8 cellular contexts compared by ENCODE assay signal in the genomic region with DNA sequence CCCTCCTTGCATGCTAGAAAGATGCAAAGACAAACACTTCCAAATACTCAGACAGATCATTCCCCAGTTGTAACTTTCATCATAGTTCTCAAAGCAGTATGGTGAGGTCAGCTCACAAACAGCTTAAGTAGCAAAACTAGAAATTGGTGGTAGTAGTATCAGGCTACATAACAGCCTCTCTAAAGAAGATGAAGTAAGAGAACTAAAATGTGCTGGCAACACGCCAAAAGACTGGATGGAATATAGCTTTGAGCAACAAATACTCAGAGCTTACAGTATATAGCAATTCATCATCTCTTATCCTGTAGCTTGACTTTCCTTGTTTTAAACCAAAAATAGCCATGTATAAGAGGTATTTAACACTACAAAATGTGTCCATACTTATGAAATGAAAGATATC. TPM values are rescaled to one million over a fixed set of nuclear protein-coding genes. Genes with fewer than 3 reads are reported as not detected.
A peak's percentile ranks its signal among the peaks of the same experiment; 100 is the strongest.
DNase-seq lines count a peak whose midpoint lies in the region; ATAC-seq and TF ChIP-seq lines count a peak whose summit lies in the region.

No MANE protein-coding gene starts in this region.

- H2AFZ ChIP-seq in mesenchymal stem cell (ENCODE audit: low read depth, low read length) = no peak overlapping the region

- H3K79me1 ChIP-seq in mesenchymal stem cell (replicated peaks; ENCODE audit: low read length, poor library complexity, severe bottlenecking) = peaks cover 4% of the 10 kb centered on the region

- H2BK12ac ChIP-seq in mesenchymal stem cell (ENCODE audit: low read length in 2 of 2) = no peak overlapping the region

- no peak overlapping the region for H4K8ac ChIP-seq in mesenchymal stem cell (ENCODE audit: low read length)

- H2BK15ac ChIP-seq in mesenchymal stem cell (ENCODE audit: low read depth, poor library complexity, severe bottlenecking) = no peak overlapping the region

- in situ Hi-C loops in astrocyte of the spinal cord (cut with HindIII; ENCODE audit: low sequenced_read_pairs) = no loop called here

- H3K9ac ChIP-seq in mesenchymal stem cell (ENCODE audit: low read length) = no peak overlapping the region

- no peak overlapping the region for H3K23ac ChIP-seq in mesenchymal stem cell (ENCODE audit: low read length in 2 of 2)

- no peak overlapping the region for H3K4me3 ChIP-seq in MG63
- H3K4me3 ChIP-seq in astrocyte of the spinal cord (ENCODE audit: low read depth, low read length) = no peak overlapping the region
- no peak overlapping the region for H3K4me3 ChIP-seq in mesenchymal stem cell (ENCODE audit: insufficient read depth in 1 of 2, low read depth in 1 of 2, low read length in 2 of 2)

- H3K4me1 ChIP-seq in mesenchymal stem cell (ENCODE audit: control insufficient read depth, insufficient read depth, low read depth, low read length) = peaks cover 12% of the 10 kb centered on the region

- no peaks in the 10 kb centered on the region for H3K9me3 ChIP-seq in MG63
- no peaks in the 10 kb centered on the region for H3K9me3 ChIP-seq in mesenchymal stem cell (ENCODE audit: control insufficient read depth, low read length)

- H3K4ac ChIP-seq in mesenchymal stem cell (ENCODE audit: low read depth in 1 of 2, low read length in 2 of 2) = no peak overlapping the region

- DNase-seq in ELR (ENCODE audit: low read depth) = peak; percentile 99
- DNase-seq in MG63 = peak; percentile 76
- DNase-seq in astrocyte of the spinal cord (ENCODE audit: low read depth, low spot score) = peak; percentile 96
- peak; percentile 94 for DNase-seq in mesenchymal stem cell
- DNase-seq in NCI-H1092 (lab: John Stamatoyannopoulos, UW) = no peak
- no peak for DNase-seq in stimulated activated naive CD8-positive, alpha-beta T cell treated with anti-CD3 and anti-CD28 coated beads, Interleukin-15, Interleukin-2, amounts not matched to agents 100 U/mL and 50 U/mL, for 24 hours
- DNase-seq in GM10266 (ENCODE audit: extremely low spot score) = no peak
- no peak for DNase-seq in occipital lobe (lab: John Stamatoyannopoulos, UW)

- TF ChIP-seq CTCF in astrocyte of the spinal cord (IDR thresholded peaks at IDR 0.05; ENCODE audit: low read depth, low read length) = no peak
- no peak for TF ChIP-seq CTCF in GM10266 (IDR thresholded peaks at IDR 0.05; ENCODE audit: control insufficient read depth, insufficient read depth, low read depth, missing control alignments)

- H2BK120ac ChIP-seq in mesenchymal stem cell (ENCODE audit: low read depth, low read length) = no peak overlapping the region

- peaks cover 21% of the 10 kb centered on the region for H3K36me3 ChIP-seq in MG63
- H3K36me3 ChIP-seq in mesenchymal stem cell (ENCODE audit: control insufficient read depth in 1 of 2, insufficient read depth in 2 of 2, low read depth in 1 of 2, low read length in 2 of 2) = peaks cover 6 to 16% of the 10 kb centered on the region in 2 experiments

- no peak overlapping the region for H3K18ac ChIP-seq in mesenchymal stem cell (ENCODE audit: low read depth in 1 of 2, low read length in 2 of 2)

- H2BK5ac ChIP-seq in mesenchymal stem cell (ENCODE audit: low read depth, low read length, poor library complexity, severe bottlenecking) = no peak overlapping the region

- H3K27ac ChIP-seq in mesenchymal stem cell (ENCODE audit: low read length, poor library complexity, severe bottlenecking) = no peak overlapping the region

- no peak overlapping the region for H3K4me2 ChIP-seq in mesenchymal stem cell (ENCODE audit: low read length, poor library complexity, severe bottlenecking)

- WGBS in mesenchymal stem cell = 0% methylated on average over 1 of the region's 1 CpG

- H3K27me3 ChIP-seq in MG63 (no peaks in the 10 kb centered on the region), mesenchymal stem cell (ENCODE audit: control insufficient read depth in 1 of 2, insufficient read depth in 1 of 2, low read length in 2 of 2) (no peaks in the 10 kb centered on the region)

- no peak overlapping the region for H2AK5ac ChIP-seq in mesenchymal stem cell (ENCODE audit: low read length, severe bottlenecking)

- no peak overlapping the region for H3K14ac ChIP-seq in mesenchymal stem cell (ENCODE audit: low read length in 2 of 2)

- H4K91ac ChIP-seq in mesenchymal stem cell (ENCODE audit: low read length) = no peak overlapping the region

- ATAC-seq in stimulated activated naive CD8-positive, alpha-beta T cell treated with anti-CD3 and anti-CD28 coated beads, Interleukin-15, Interleukin-2, amounts not matched to agents 100 U/mL and 50 U/mL, for 24 hours = no peak

RNA-seq across cellular contexts. Expression of gene PFDN1, which starts 7.5 kb away (rescaled TPM):
- 240 and 304 TPM in 2 replicates for total RNA-seq in MG63 (2014; rRNA removed; shearing (Covaris generic); ENCODE audit: low replicate concordance)
- polyA plus RNA-seq in mesenchymal stem cell (2013, experiment 1 of 2) = 289 TPM
- 256 TPM for polyA plus RNA-seq in mesenchymal stem cell (2013, experiment 2 of 2)
- 36.8 TPM for total RNA-seq in occipital lobe

RNA-seq across cellular contexts. Expression of gene HBEGF, which starts 51.0 kb away (rescaled TPM):
- total RNA-seq in MG63 (2014; rRNA removed; shearing (Covaris generic); ENCODE audit: low replicate concordance) = 27.9 and 40.0 TPM in 2 replicates
- polyA plus RNA-seq in mesenchymal stem cell (2013, experiment 1 of 2) = 5.8 TPM
- 5.7 TPM for polyA plus RNA-seq in mesenchymal stem cell (2013, experiment 2 of 2)
- 8.7 TPM for total RNA-seq in occipital lobe

Comparison
In these comparisons a context has a peak if more than half of its experiments do, and no peak if none do; other contexts are left out.
1. DNase-seq: peak in ELR (single experiment), MG63 (single experiment), astrocyte of the spinal cord (single experiment) and mesenchymal stem cell (single experiment); none in NCI-H1092 (single experiment), stimulated activated naive CD8-positive, alpha-beta T cell treated with anti-CD3 and anti-CD28 coated beads, Interleukin-15, Interleukin-2, amounts not matched to agents 100 U/mL and 50 U/mL, for 24 hours (single experiment), GM10266 (single experiment) and occipital lobe (single experiment).